In genomic region chr22:20216863-20217499, GRCh38 we compare ENCODE assay signal across 19 cellular contexts.
"Had no signal": no experiment of that assay in that cellular context is flagged by ENCODE, and none has a peak within 500 bp of the region (broad histone marks: within the 10 kb centered on the region; RNA-seq: fewer than 3 reads in every experiment).

No MANE protein-coding gene starts in this region.

- H3K27ac Mint-ChIP-seq: activated CD4-positive, alpha-beta T cell treated with anti-CD3 and anti-CD28 coated beads, Interleukin-2, amount 10 ng/mL, durations not matched to agents 24 days and 14 days; activated naive CD4-positive, alpha-beta T cell treated with anti-CD3 and anti-CD28 coated beads, Interleukin-2, amount 50 U/mL, for 72 hours; stimulated activated memory B cell treated with anti-CD40 and anti-IgM and Interleukin-4, amounts not matched to agents 10 μg/mL and 1 μg/mL and 100 μg/mL, for 72 hours; T-helper 1 cell treated with Interleukin-12 subunit alpha and Interleukin-12 subunit beta and Interleukin-4 antibody, amounts not matched to agents 30 μg/mL and 1 μg/mL, for 36 hours had no signal

- H3K4me3 ChIP-seq: adrenal gland, gastrocnemius medialis had no signal

- H3K4me1 Mint-ChIP-seq: activated CD4-positive, alpha-beta T cell treated with anti-CD3 and anti-CD28 coated beads, Interleukin-2, amount 10 ng/mL, durations not matched to agents 24 days and 14 days; stimulated activated memory B cell treated with anti-CD40 and anti-IgM and Interleukin-4, amounts not matched to agents 10 μg/mL and 1 μg/mL and 100 μg/mL, for 72 hours had no signal

- FAIRE-seq: astrocyte had no signal

- H3K4me1 ChIP-seq: adrenal gland had no signal

- ATAC-seq: activated naive CD4-positive, alpha-beta T cell treated with anti-CD3 and anti-CD28 coated beads, Interleukin-2, amount 50 U/mL, for 72 hours; esophagus mucosa; gastrocnemius medialis; naive thymus-derived CD8-positive, alpha-beta T cell; sciatic nerve; stimulated activated memory B cell treated with anti-CD40 and anti-IgM and Interleukin-4, amounts not matched to agents 10 μg/mL and 1 μg/mL and 100 μg/mL, for 72 hours had no signal

- H3K9ac ChIP-seq: parathyroid adenoma had no signal

- H2AFZ ChIP-seq: parathyroid adenoma had no signal

- H3K9me3 ChIP-seq: adrenal gland, gastrocnemius medialis had no signal

- H3K27me3 ChIP-seq: adrenal gland, gastrocnemius medialis had no signal

- H3K27ac ChIP-seq: adrenal gland, gastrocnemius medialis, parathyroid adenoma had no signal

- H3K4me3 Mint-ChIP-seq: activated CD4-positive, alpha-beta T cell treated with anti-CD3 and anti-CD28 coated beads, Interleukin-2, amount 10 ng/mL, durations not matched to agents 24 days and 14 days; naive thymus-derived CD8-positive, alpha-beta T cell; stimulated activated memory B cell treated with anti-CD40 and anti-IgM and Interleukin-4, amounts not matched to agents 10 μg/mL and 1 μg/mL and 100 μg/mL, for 72 hours; T-helper 1 cell treated with Interleukin-12 subunit alpha and Interleukin-12 subunit beta and Interleukin-4 antibody, amounts not matched to agents 30 μg/mL and 1 μg/mL, for 36 hours had no signal

- H3K79me2 ChIP-seq: parathyroid adenoma had no signal

- DNase-seq: activated CD4-positive, alpha-beta T cell treated with anti-CD3 and anti-CD28 coated beads, Interleukin-2, amount 10 ng/mL, durations not matched to agents 24 days and 14 days; activated CD8-positive, alpha-beta memory T cell treated with anti-CD3 and anti-CD28 coated beads for 24 hours; activated CD8-positive, alpha-beta memory T cell treated with anti-CD3 and anti-CD28 coated beads, Interleukin-2, amount 50 U/mL, for 48 hours; activated gamma-delta T cell; activated T-cell treated with anti-CD3 and anti-CD28 coated beads, Interleukin-2, amount 50 U/mL, for 48 hours; adrenal gland; effector CD4-positive, alpha-beta T cell; gastrocnemius medialis; head of caudate nucleus; mesenchymal stem cell; naive thymus-derived CD8-positive, alpha-beta T cell; stimulated activated CD4-positive, alpha-beta T cell treated with anti-CD3 and anti-CD28 coated beads, Interleukin-4, amount 100 ng/mL, for 4 hours had no signal

- H3K36me3 ChIP-seq: adrenal gland, gastrocnemius medialis had no signal

- H3K36me3 Mint-ChIP-seq: activated naive CD4-positive, alpha-beta T cell treated with anti-CD3 and anti-CD28 coated beads, Interleukin-2, amount 50 U/mL, for 72 hours; naive thymus-derived CD8-positive, alpha-beta T cell; stimulated activated memory B cell treated with anti-CD40 and anti-IgM and Interleukin-4, amounts not matched to agents 10 μg/mL and 1 μg/mL and 100 μg/mL, for 72 hours had no signal

- H3K27me3 Mint-ChIP-seq: activated CD4-positive, alpha-beta T cell treated with anti-CD3 and anti-CD28 coated beads, Interleukin-2, amount 10 ng/mL, durations not matched to agents 24 days and 14 days; naive thymus-derived CD8-positive, alpha-beta T cell had no signal

- H3K9me3 Mint-ChIP-seq: activated CD4-positive, alpha-beta T cell treated with anti-CD3 and anti-CD28 coated beads, Interleukin-2, amount 10 ng/mL, durations not matched to agents 24 days and 14 days; activated naive CD4-positive, alpha-beta T cell treated with anti-CD3 and anti-CD28 coated beads, Interleukin-2, amount 50 U/mL, for 72 hours; naive thymus-derived CD8-positive, alpha-beta T cell; stimulated activated memory B cell treated with anti-CD40 and anti-IgM and Interleukin-4, amounts not matched to agents 10 μg/mL and 1 μg/mL and 100 μg/mL, for 72 hours; T-helper 1 cell treated with Interleukin-12 subunit alpha and Interleukin-12 subunit beta and Interleukin-4 antibody, amounts not matched to agents 30 μg/mL and 1 μg/mL, for 36 hours had no signal
